Comparison of ENCODE assay signal across 8 cellular contexts in genomic region chr2:197498937-197499593, GRCh38. TPM values are rescaled to one million over a fixed set of nuclear protein-coding genes. Genes with fewer than 3 reads are reported as not detected.
DNase-seq lines count a peak whose midpoint lies in the region; ATAC-seq and TF ChIP-seq lines count a peak whose summit lies in the region.

No MANE protein-coding gene starts in this region.

- H3K9me3 Mint-ChIP-seq in chondrocyte (ENCODE audit: low read depth) = no peaks in the 10 kb centered on the region

- ATAC-seq in GM21825 (IDR thresholded peaks at IDR 0.05; ENCODE audit: unreplicated experiment) = peak; percentile 25

- peak overlapping the region; percentile 95 for H3K27ac Mint-ChIP-seq in chondrocyte (ENCODE audit: unreplicated experiment)

- TF ChIP-seq CTCF in chondrocyte (IDR thresholded peaks at IDR 0.05) = no peak

- H3K27me3 Mint-ChIP-seq in chondrocyte (ENCODE audit: low read depth) = no peaks in the 10 kb centered on the region

- H3K4me3 Mint-ChIP-seq in chondrocyte (ENCODE audit: unreplicated experiment) = peak overlapping the region; percentile 88

- H3K36me3 Mint-ChIP-seq in chondrocyte (ENCODE audit: low read depth) = peaks cover 20% of the 10 kb centered on the region

- DNase-seq in ELF-1 (ENCODE audit: low read depth, low spot score) = peak; percentile 74
- peak; percentile 54 for DNase-seq in M059J (ENCODE audit: low read depth)
- peak; percentile 71 for DNase-seq in activated CD4-positive, CD25-positive, alpha-beta regulatory T cell treated with anti-CD3 and anti-CD28 coated beads, Interleukin-2, amount 50 U/mL, for 72 hours
- DNase-seq in chondrocyte (ENCODE audit: low spot score) = no peak
- DNase-seq in kidney glomerular epithelial cell (lab: John Stamatoyannopoulos, UW) = peak; percentile 38
- DNase-seq in stimulated activated CD4-positive, alpha-beta T cell treated with anti-CD3 and anti-CD28 coated beads, Interleukin-15, amount 100 ng/mL, for 24 hours = peak; percentile 73
- DNase-seq in NCI-H446 treated with DMSO at 0.1 percent for 48 hours (lab: John Stamatoyannopoulos, UW) = no peak

- H3K4me1 Mint-ChIP-seq in chondrocyte (ENCODE audit: low read depth) = peaks cover 52% of the 10 kb centered on the region

RNA-seq across cellular contexts. Expression of gene HSPD1, which starts 0.6 kb away (rescaled TPM):
- total RNA-seq in M059J (2014; rRNA removed; shearing (Covaris generic)) = 144 and 237 TPM in 2 replicates
- 149 to 195 TPM (median 152 TPM) in 3 replicates for total RNA-seq in chondrocyte

RNA-seq across cellular contexts. Expression of gene HSPE1, which starts 1.1 kb away (rescaled TPM):
- total RNA-seq in M059J (2014; rRNA removed; shearing (Covaris generic)) = 258 and 448 TPM in 2 replicates
- total RNA-seq in chondrocyte = 55.2 to 99.6 TPM (median 55.4 TPM) in 3 replicates

RNA-seq across cellular contexts. Expression of gene MOB4, which starts 16.8 kb away (rescaled TPM):
- total RNA-seq in M059J (2014; rRNA removed; shearing (Covaris generic)) = 31.2 and 51.0 TPM in 2 replicates
- total RNA-seq in chondrocyte = 30.8 to 32.8 TPM (median 32.3 TPM) in 3 replicates

RNA-seq across cellular contexts. Expression of gene COQ10B, which starts 45.7 kb away (rescaled TPM):
- total RNA-seq in M059J (2014; rRNA removed; shearing (Covaris generic)) = 40.5 and 55.0 TPM in 2 replicates
- total RNA-seq in chondrocyte = 28.5 to 33.9 TPM (median 33.5 TPM) in 3 replicates

Comparison
In these comparisons a context has a peak if more than half of its experiments do, and no peak if none do; other contexts are left out.
1. DNase-seq: peak in ELF-1 (single experiment), M059J (single experiment), activated CD4-positive, CD25-positive, alpha-beta regulatory T cell treated with anti-CD3 and anti-CD28 coated beads, Interleukin-2, amount 50 U/mL, for 72 hours (single experiment), kidney glomerular epithelial cell (single experiment) and stimulated activated CD4-positive, alpha-beta T cell treated with anti-CD3 and anti-CD28 coated beads, Interleukin-15, amount 100 ng/mL, for 24 hours (single experiment); none in chondrocyte (single experiment) and NCI-H446 treated with DMSO at 0.1 percent for 48 hours (single experiment).